In genomic region chr16:1983053-1983543, GRCh38 we compare ENCODE assay signal across 8 cellular contexts. TPM values are rescaled to one million over a fixed set of nuclear protein-coding genes. Genes with fewer than 3 reads are reported as not detected.
DNase-seq lines count a peak whose midpoint lies in the region; ATAC-seq and TF ChIP-seq lines count a peak whose summit lies in the region.

No MANE protein-coding gene starts in this region.

- intact Hi-C loops in head of caudate nucleus (cut with DNase I): no loop called here

- DNase-seq in T-helper 1 cell (no peak), kidney epithelial cell (ENCODE audit: low read depth) (no peak), substantia nigra (lab: John Stamatoyannopoulos, UW) (no peak), NCI-H345 (lab: John Stamatoyannopoulos, UW) (no peak), head of caudate nucleus (no peak)

- ATAC-seq in GM21367 (IDR thresholded peaks at IDR 0.05; ENCODE audit: unreplicated experiment): no peak

- peak overlapping the region; percentile 78 for H3K27ac ChIP-seq in substantia nigra (ENCODE audit: low read depth, low read length, poor library complexity, severe bottlenecking)

- peaks cover 31% of the 10 kb centered on the region for H3K27me3 Mint-ChIP-seq in T-helper 1 cell treated with Interleukin-12 subunit alpha and Interleukin-12 subunit beta and Interleukin-4 antibody, amounts not matched to agents 30 μg/mL and 1 μg/mL, for 36 hours (ENCODE audit: low read depth)
- no peaks in the 10 kb centered on the region for H3K27me3 Mint-ChIP-seq in activated naive CD8-positive, alpha-beta T cell

- H3K36me3 Mint-ChIP-seq in T-helper 1 cell treated with Interleukin-12 subunit alpha and Interleukin-12 subunit beta and Interleukin-4 antibody, amounts not matched to agents 30 μg/mL and 1 μg/mL, for 36 hours (ENCODE audit: low read depth): peaks cover 5% of the 10 kb centered on the region
- no peaks in the 10 kb centered on the region for H3K36me3 Mint-ChIP-seq in activated naive CD8-positive, alpha-beta T cell

- peak overlapping the region; percentile 50 for H3K4me3 ChIP-seq in kidney epithelial cell (ENCODE audit: low read depth, low read length)

- peak overlapping the region; percentile 80 for H3K4me3 Mint-ChIP-seq in T-helper 1 cell treated with Interleukin-12 subunit alpha and Interleukin-12 subunit beta and Interleukin-4 antibody, amounts not matched to agents 30 μg/mL and 1 μg/mL, for 36 hours
- H3K4me3 Mint-ChIP-seq in activated naive CD8-positive, alpha-beta T cell: peak overlapping the region; percentile 80

- peaks cover 16% of the 10 kb centered on the region for H3K4me1 Mint-ChIP-seq in T-helper 1 cell treated with Interleukin-12 subunit alpha and Interleukin-12 subunit beta and Interleukin-4 antibody, amounts not matched to agents 30 μg/mL and 1 μg/mL, for 36 hours (ENCODE audit: low read depth)
- H3K4me1 Mint-ChIP-seq in activated naive CD8-positive, alpha-beta T cell (ENCODE audit: low read depth): peaks cover 12% of the 10 kb centered on the region

- H3K9me3 Mint-ChIP-seq in T-helper 1 cell treated with Interleukin-12 subunit alpha and Interleukin-12 subunit beta and Interleukin-4 antibody, amounts not matched to agents 30 μg/mL and 1 μg/mL, for 36 hours: no peaks in the 10 kb centered on the region
- H3K9me3 Mint-ChIP-seq in activated naive CD8-positive, alpha-beta T cell (ENCODE audit: low read depth): no peaks in the 10 kb centered on the region

- peak; percentile 28 for TF ChIP-seq CTCF in kidney epithelial cell (IDR thresholded peaks at IDR 0.05; ENCODE audit: insufficient read depth, low read length, poor library complexity, severe bottlenecking)

- H3K27me3 ChIP-seq in kidney epithelial cell (ENCODE audit: control insufficient read depth, insufficient read depth, low read length): peaks cover 56% of the 10 kb centered on the region

- peaks cover 6% of the 10 kb centered on the region for H3K36me3 ChIP-seq in kidney epithelial cell (ENCODE audit: control insufficient read depth, insufficient read depth, low read length)

- peak overlapping the region; percentile 0 for H3K27ac Mint-ChIP-seq in T-helper 1 cell treated with Interleukin-12 subunit alpha and Interleukin-12 subunit beta and Interleukin-4 antibody, amounts not matched to agents 30 μg/mL and 1 μg/mL, for 36 hours
- no peak overlapping the region for H3K27ac Mint-ChIP-seq in activated naive CD8-positive, alpha-beta T cell

RNA-seq across cellular contexts. Expression of gene GFER, which starts 0.9 kb away (rescaled TPM):
- 30.2 and 32.7 TPM in 2 replicates for total RNA-seq in kidney epithelial cell

RNA-seq across cellular contexts. Expression of gene NOXO1, which starts 1.8 kb away (rescaled TPM):
- total RNA-seq in kidney epithelial cell: 0.96 TPM in 1 of 2 replicates, not detected in the other

RNA-seq across cellular contexts. Expression of gene SYNGR3, which starts 6.7 kb away (rescaled TPM):
- 11.3 and 20.1 TPM in 2 replicates for total RNA-seq in kidney epithelial cell

RNA-seq across cellular contexts. Expression of gene TBL3, which starts 11.2 kb away (rescaled TPM):
- 53.5 and 70.3 TPM in 2 replicates for total RNA-seq in kidney epithelial cell

RNA-seq across cellular contexts. Expression of gene RNF151, which starts 16.4 kb away (rescaled TPM):
- total RNA-seq in kidney epithelial cell: not detected in 2 replicates
